In the genomic region with DNA sequence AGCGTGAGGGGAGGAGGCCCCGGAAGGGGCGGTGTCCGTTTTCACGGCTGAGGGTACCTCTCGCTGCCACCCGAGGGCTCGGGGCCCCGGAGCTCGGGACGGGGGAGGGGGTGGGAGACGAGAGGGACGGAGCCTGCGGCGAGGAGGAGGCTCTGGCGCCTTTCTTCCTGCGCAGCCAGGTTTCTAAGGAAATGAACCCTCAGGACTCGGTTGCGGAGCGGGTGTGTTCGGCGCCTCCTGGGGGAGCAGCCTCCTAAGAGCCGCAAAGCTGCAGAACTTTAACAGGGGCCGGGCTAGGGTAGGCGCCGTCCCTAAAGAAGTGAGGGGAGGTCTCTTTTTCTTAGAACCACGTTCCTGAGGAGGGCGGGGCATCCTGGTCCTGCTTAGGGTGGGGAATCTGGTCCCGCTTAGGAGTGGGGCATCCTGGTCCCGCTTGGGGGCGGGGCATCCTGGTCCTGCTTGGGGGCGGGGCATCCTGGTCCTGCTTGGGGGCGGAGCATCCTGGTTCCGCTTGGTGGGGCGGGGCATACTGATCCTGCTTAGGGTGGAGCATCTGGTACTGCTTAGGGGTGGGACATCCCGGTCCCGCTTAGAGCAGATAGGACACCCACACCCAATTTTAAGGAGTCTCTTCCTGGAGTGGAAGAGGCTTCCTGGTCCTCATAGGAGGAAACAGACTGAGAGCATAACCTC, we compare ENCODE assay signal across 8 cellular contexts. TPM values are rescaled to one million over a fixed set of nuclear protein-coding genes. Genes with fewer than 3 reads are reported as not detected.
DNase-seq lines count a peak whose midpoint lies in the region; ATAC-seq and TF ChIP-seq lines count a peak whose summit lies in the region.

No MANE protein-coding gene starts in this region.

- H3K27ac Mint-ChIP-seq in T-cell: no peak overlapping the region
- H3K27ac Mint-ChIP-seq in stimulated activated naive B cell treated with anti-CD40 and anti-IgM and Interleukin-4, amounts not matched to agents 10 μg/mL and 1 μg/mL and 100 μg/mL, for 72 hours: no peak overlapping the region

- peaks cover 0 to under 1% (median 0%) of the 10 kb centered on the region in 4 donors for H3K4me1 ChIP-seq in right lobe of liver

- no peaks in the 10 kb centered on the region for H3K9me3 ChIP-seq in right lobe of liver

- H3K4me1 Mint-ChIP-seq in T-cell: peaks cover 15 to 25% (median 25%) of the 10 kb centered on the region in 3 donors
- peaks cover 15 to 40% of the 10 kb centered on the region in 2 donors for H3K4me1 Mint-ChIP-seq in stimulated activated naive B cell treated with anti-CD40 and anti-IgM and Interleukin-4, amounts not matched to agents 10 μg/mL and 1 μg/mL and 100 μg/mL, for 72 hours

- CTCF ChIA-PET in T-cell (lab: Charles Lee): no interaction called here

- H3K4me3 ChIP-seq in dorsolateral prefrontal cortex (peak overlapping the region in 55 of 59 donors; percentile 1 to 67 (median 40)), right lobe of liver (peak overlapping the region in 2 of 3 donors; percentile 4 to 18)

- TF ChIP-seq CTCF in dorsolateral prefrontal cortex (IDR thresholded peaks at IDR 0.05 in 54 of 56, conservative IDR thresholded peaks at IDR 0.05 in 2 of 56; ENCODE audit: low read depth in 1 of 56, partially characterized antibody in 56 of 56): no peak
- no peak for TF ChIP-seq CTCF in right lobe of liver (IDR thresholded peaks at IDR 0.05)

- ATAC-seq in T-cell (replicated peaks in 1 of 4) (peak; percentile 50 to 64 (median 60)), right lobe of liver (peak; percentile 61 to 82 (median 73)), GM21723 (IDR thresholded peaks at IDR 0.05; ENCODE audit: unreplicated experiment) (no peak), GM18520 (IDR thresholded peaks at IDR 0.05; ENCODE audit: unreplicated experiment) (no peak)
- ATAC-seq in stimulated activated naive B cell treated with anti-CD40 and anti-IgM and Interleukin-4, amounts not matched to agents 10 μg/mL and 1 μg/mL and 100 μg/mL, for 72 hours (replicated peaks): peak; percentile 66 to 67

- peak overlapping the region in 2 of 59 donors; percentile 25 to 68 for H3K27ac ChIP-seq in dorsolateral prefrontal cortex
- H3K27ac ChIP-seq in right lobe of liver: no peak overlapping the region

- no peaks in the 10 kb centered on the region for H3K36me3 ChIP-seq in right lobe of liver

- peak overlapping the region in 2 of 3 donors; percentile 46 to 75 for H3K4me3 Mint-ChIP-seq in T-cell
- peak overlapping the region; percentile 72 to 83 for H3K4me3 Mint-ChIP-seq in stimulated activated naive B cell treated with anti-CD40 and anti-IgM and Interleukin-4, amounts not matched to agents 10 μg/mL and 1 μg/mL and 100 μg/mL, for 72 hours

- H3K27me3 ChIP-seq in dorsolateral prefrontal cortex: peaks cover 0 to 89% (median 41%) of the 10 kb centered on the region in 45 donors
- H3K27me3 ChIP-seq in right lobe of liver: peaks cover 0 to 19% of the 10 kb centered on the region in 2 donors

- no peaks in the 10 kb centered on the region for H3K36me3 Mint-ChIP-seq in T-cell
- peaks cover 2 to 4% of the 10 kb centered on the region in 2 donors for H3K36me3 Mint-ChIP-seq in stimulated activated naive B cell treated with anti-CD40 and anti-IgM and Interleukin-4, amounts not matched to agents 10 μg/mL and 1 μg/mL and 100 μg/mL, for 72 hours

- 0% methylated on average over 18 of the region's 37 CpGs for WGBS in right lobe of liver (ENCODE audit: insufficient coverage, low coverage, low lambda C conversion rate, missing lambda C conversion rate)

- POLR2A ChIA-PET in T-cell (lab: Charles Lee): interaction anchor here in 1 of 2 donors (0.6 kb wide), 1 partner anchor 453 kb away, joined by 7 read pairs; no protein-coding TSS in a partner anchor

- intact Hi-C loops in dorsolateral prefrontal cortex (cut with DNase I) (no loop called here), right lobe of liver (cut with DNase I) (no loop called here)

- no peak for TF ChIP-seq POLR2A in right lobe of liver (IDR thresholded peaks at IDR 0.05)

- H3K9me3 Mint-ChIP-seq in T-cell: no peaks in the 10 kb centered on the region
- peaks cover 0 to 2% of the 10 kb centered on the region in 2 donors for H3K9me3 Mint-ChIP-seq in stimulated activated naive B cell treated with anti-CD40 and anti-IgM and Interleukin-4, amounts not matched to agents 10 μg/mL and 1 μg/mL and 100 μg/mL, for 72 hours

- DNase-seq in COLO668 (lab: John Stamatoyannopoulos, UW; ENCODE audit: unreplicated experiment) (peak; percentile 58), HuH-7 (ENCODE audit: low spot score) (peak; percentile 73), T-cell (peak in 1 of 34 experiments; percentile 21), dorsolateral prefrontal cortex (peak in 4 of 10 donors; percentile 21 to 77 (median 52)), right lobe of liver (peak in 2 of 3 donors; percentile 59 to 65)
- peak; percentile 29 for DNase-seq in stimulated activated naive B cell treated with anti-CD40 and anti-IgM and Interleukin-4, amounts not matched to agents 10 μg/mL and 1 μg/mL and 100 μg/mL, for 72 hours

- H3K27me3 Mint-ChIP-seq in T-cell: peaks cover 72 to 88% of the 10 kb centered on the region in 2 donors
- peaks cover 83 to 97% of the 10 kb centered on the region in 2 donors for H3K27me3 Mint-ChIP-seq in stimulated activated naive B cell treated with anti-CD40 and anti-IgM and Interleukin-4, amounts not matched to agents 10 μg/mL and 1 μg/mL and 100 μg/mL, for 72 hours

RNA-seq across cellular contexts. Expression of gene SYT5, which starts 6.2 kb away (rescaled TPM):
- total RNA-seq in T-cell (1 to 10 TPM in 2 of 5 donors, not detected in 3; 2.7 to 2.9 TPM), dorsolateral prefrontal cortex (100 to 1,000 TPM in 93 of 120 experiments, 10 to 100 TPM in 27; 42.8 to 232 (median 125) TPM), right lobe of liver (1 to 10 TPM in 1 of 6 experiments, under 1 TPM in 1, not detected in 4; 0.06 to 1.7 TPM)

RNA-seq across cellular contexts. Expression of gene DNAAF3, which starts 7.5 kb away (rescaled TPM):
- total RNA-seq in T-cell (not detected), dorsolateral prefrontal cortex (1 to 10 TPM in 38 of 120 experiments, under 1 TPM in 36, not detected in 46; 0.28 to 3.9 (median 1.0) TPM), right lobe of liver (1 to 10 TPM in 2 of 6 experiments, under 1 TPM in 4; 0.22 to 4.3 (median 0.49) TPM)

RNA-seq across cellular contexts. Expression of gene TNNI3, which starts 16.3 kb away (rescaled TPM):
- total RNA-seq in T-cell (not detected), dorsolateral prefrontal cortex (1 to 10 TPM in 7 of 120 experiments, under 1 TPM in 5, not detected in 108; 0.73 to 2.4 (median 1.2) TPM), right lobe of liver (under 1 TPM in 3 of 6 experiments, not detected in 3; 0.43 to 0.83 (median 0.62) TPM)

RNA-seq across cellular contexts. Expression of gene TNNT1, which starts 24.9 kb away (rescaled TPM):
- under 1 TPM in 2 of 5 donors, not detected in 3; 0.36 to 0.76 TPM for total RNA-seq in T-cell
- 10 to 100 TPM in 68 of 120 experiments, 1 to 10 TPM in 52; 1.3 to 45.0 (median 10.7) TPM for total RNA-seq in dorsolateral prefrontal cortex
- total RNA-seq in right lobe of liver: 10 to 100 TPM in 1 of 6 experiments, 1 to 10 TPM in 3, not detected in 2; 1.2 to 10.9 (median 1.6) TPM

RNA-seq across cellular contexts. Expression of gene PTPRH, which starts 35.4 kb away (rescaled TPM):
- 1 to 10 TPM in 1 of 5 donors, under 1 TPM in 2, not detected in 2; 0.16 to 1.1 (median 0.51) TPM for total RNA-seq in T-cell
- total RNA-seq in dorsolateral prefrontal cortex: 10 to 100 TPM in 11 of 120 experiments, 1 to 10 TPM in 104, under 1 TPM in 5; 0.24 to 24.0 (median 4.8) TPM
- total RNA-seq in right lobe of liver: 10 to 100 TPM in 3 of 6 experiments, 1 to 10 TPM in 3; 4.2 to 25.9 (median 12.9) TPM

Comparison
In these comparisons a context has a peak if more than half of its experiments do, and no peak if none do; other contexts are left out.
1. ATAC-seq: peak in T-cell (4 of 4), right lobe of liver (4 of 4) and stimulated activated naive B cell treated with anti-CD40 and anti-IgM and Interleukin-4, amounts not matched to agents 10 μg/mL and 1 μg/mL and 100 μg/mL, for 72 hours (2 of 2); none in GM21723 (single experiment) and GM18520 (single experiment).
2. RNA of gene SYT5, which starts 6.2 kb away (total RNA-seq): 42.8 to 232 TPM in dorsolateral prefrontal cortex; 2.7 to 2.9 TPM in T-cell and 0.06 to 1.7 TPM in right lobe of liver; every median in the first group is over 10 times any median in the second.